25 cellular contexts compared by ENCODE assay signal in genomic region chr7:34552502-34552901, GRCh38.
"Had no signal": no experiment of that assay in that cellular context is flagged by ENCODE, and none has a peak within 500 bp of the region (broad histone marks: within the 10 kb centered on the region; RNA-seq: fewer than 3 reads in every experiment).

No MANE protein-coding gene starts in this region.

- H3K36me3 Mint-ChIP-seq: naive thymus-derived CD8-positive, alpha-beta T cell; type B pancreatic cell had no signal

- H3K36me3 ChIP-seq: colonic mucosa, lower lobe of right lung, prostate gland, right atrium auricular region, stomach, thyroid gland had no signal

- H3K9ac ChIP-seq: parathyroid adenoma had no signal

- H3K4me3 Mint-ChIP-seq: dendritic cell treated with granulocyte-macrophage colony-stimulating factor and Interleukin-4, amounts not matched to agents 40 ng/mL and 50 ng/mL, for 4 days; naive thymus-derived CD8-positive, alpha-beta T cell; neural crest cell; type B pancreatic cell had no signal

- H3K4me3 ChIP-seq: colonic mucosa, lower lobe of right lung, prostate gland, right atrium auricular region, smooth muscle cell, stomach, thyroid gland had no signal

- H3K27me3 Mint-ChIP-seq: dendritic cell treated with granulocyte-macrophage colony-stimulating factor and Interleukin-4, amounts not matched to agents 40 ng/mL and 50 ng/mL, for 4 days; type B pancreatic cell had no signal

- H3K9me3 ChIP-seq: colonic mucosa, prostate gland, thyroid gland had no signal

- H3K4me1 ChIP-seq: colonic mucosa, lower lobe of right lung, parathyroid adenoma, prostate gland, right atrium auricular region, stomach, thyroid gland had no signal

- ATAC-seq: left ventricle myocardium superior; naive thymus-derived CD8-positive, alpha-beta T cell; sciatic nerve had no signal

- H3K79me2 ChIP-seq: parathyroid adenoma had no signal

- FAIRE-seq: endothelial cell of umbilical vein, frontal cortex, keratinocyte had no signal

- H3K4me1 Mint-ChIP-seq: neural crest cell had no signal

- DNase-seq: colonic mucosa; effector memory CD4-positive, alpha-beta T cell; erythroblast; head of caudate nucleus; left ventricle myocardium superior; lower lobe of right lung; naive thymus-derived CD8-positive, alpha-beta T cell; stimulated activated CD4-positive, alpha-beta T cell treated with anti-CD3 and anti-CD28 coated beads, Interleukin-12 subunit alpha, Interleukin-12 subunit beta, amount 100 ng/mL, for 4 hours; stimulated activated CD4-positive, alpha-beta T cell treated with anti-CD3 and anti-CD28 coated beads, Interleukin-1b, Interleukin-23, amount 100 ng/mL, for 48 hours; stimulated activated CD4-positive, alpha-beta T cell treated with anti-CD3 and anti-CD28 coated beads, Interleukin-4, amount 100 ng/mL, for 1 hour; stimulated activated CD8-positive, alpha-beta memory T cell treated with anti-CD3 and anti-CD28 coated beads, Interleukin-4, amount 100 ng/mL, for 48 hours; stimulated activated naive CD4-positive, alpha-beta T cell; stomach; thyroid gland had no signal

- H3K27ac ChIP-seq: colonic mucosa, lower lobe of right lung, parathyroid adenoma, prostate gland, right atrium auricular region, stomach, thyroid gland had no signal

- H2AFZ ChIP-seq: parathyroid adenoma had no signal

- H3K4me2 ChIP-seq: smooth muscle cell had no signal

- H3K27ac Mint-ChIP-seq: dendritic cell treated with granulocyte-macrophage colony-stimulating factor and Interleukin-4, amounts not matched to agents 40 ng/mL and 50 ng/mL, for 4 days; naive thymus-derived CD8-positive, alpha-beta T cell; type B pancreatic cell had no signal

- H3K27me3 ChIP-seq: colonic mucosa, right atrium auricular region, stomach, thyroid gland had no signal
